In the genomic region with DNA sequence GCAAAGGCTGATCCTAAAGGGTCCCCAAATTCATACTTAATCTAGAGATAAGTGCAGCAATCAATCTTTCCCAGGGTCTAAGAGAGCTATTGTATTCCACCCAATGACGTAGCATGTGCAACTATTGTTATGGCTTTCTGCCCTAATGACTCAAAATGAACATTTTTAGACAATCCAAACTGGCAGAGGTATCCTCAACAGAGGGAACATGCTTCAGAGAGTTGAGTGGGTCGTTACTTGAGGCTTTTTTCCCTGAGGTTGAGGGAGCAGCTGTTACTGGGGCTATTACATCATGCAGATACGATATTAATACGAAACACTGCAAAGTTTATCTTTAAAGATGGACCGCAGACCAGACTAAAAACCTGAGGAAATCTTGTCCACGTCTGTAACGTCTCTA, we compare ENCODE assay signal across 25 cellular contexts.
"Had no signal": no experiment of that assay in that cellular context is flagged by ENCODE, and none has a peak within 500 bp of the region (broad histone marks: within the 10 kb centered on the region; RNA-seq: fewer than 3 reads in every experiment).

No MANE protein-coding gene starts in this region.

- H3K27me3 ChIP-seq: adrenal gland, Peyer's patch, SJCRH30 had no signal

- DNase-seq: activated CD4-positive, alpha-beta memory T cell treated with anti-CD3 and anti-CD28 coated beads, Interleukin-2, amount 10 ng/mL, durations not matched to agents 7 days and 5 days; activated CD4-positive, alpha-beta T cell treated with anti-CD3 and anti-CD28 coated beads for 36 hours; activated CD4-positive, alpha-beta T cell treated with anti-CD3 and anti-CD28 coated beads, Interleukin-2, amount 50 U/mL, for 1 hour; activated naive CD4-positive, alpha-beta T cell treated with anti-CD3 and anti-CD28 coated beads, Interleukin-2, amount 50 U/mL, for 16 hours; activated naive CD8-positive, alpha-beta T cell treated with anti-CD3 and anti-CD28 coated beads, Interleukin-2, amount 10 ng/mL, durations not matched to agents 7 days and 5 days; adrenal gland; central memory CD4-positive, alpha-beta T cell; KG1; NCI-H1092; NCI-H1436; NCI-H187; NCI-H2081 treated with DMSO at 0.1 percent for 48 hours; NCI-H2171 treated with DMSO at 0.1 percent for 48 hours; NCI-H226; NCI-H526; NCI-H774; NK-92 treated with Interleukin-12 subunit alpha and Interleukin-12 subunit beta, amount 100 ng/mL, for 24 hours; Peyer's patch; Right ventricle myocardium superior; SK-N-SH; T-helper 1 cell; WERI-Rb-1 had no signal

- ATAC-seq: activated CD4-positive, alpha-beta T cell treated with anti-CD3 and anti-CD28 coated beads for 36 hours had no signal

- H3K36me3 ChIP-seq: adrenal gland, Peyer's patch, SJCRH30, WERI-Rb-1 had no signal

- H3K4me3 ChIP-seq: adrenal gland, Peyer's patch, SJCRH30 had no signal

- H3K4me2 ChIP-seq: SK-N-SH had no signal

- H3K27ac ChIP-seq: adrenal gland, Peyer's patch, RWPE1, SJCRH30, WERI-Rb-1 had no signal

- FAIRE-seq: bronchial epithelial cell had no signal

- H3K9me2 ChIP-seq: SK-N-SH had no signal

- H3K9me3 ChIP-seq: adrenal gland, Peyer's patch, SJCRH30, SK-N-SH had no signal

- H3K4me1 ChIP-seq: adrenal gland, Peyer's patch had no signal

- H3K9ac ChIP-seq: SK-N-SH had no signal
